In genomic region chr13:46947425-46948191, GRCh38 we compare ENCODE assay signal across 25 cellular contexts. TPM values are rescaled to one million over a fixed set of nuclear protein-coding genes. Genes with fewer than 3 reads are reported as not detected.
"Had no signal": no experiment of that assay in that cellular context is flagged by ENCODE, and none has a peak within 500 bp of the region (broad histone marks: within the 10 kb centered on the region; RNA-seq: fewer than 3 reads in every experiment).

No MANE protein-coding gene starts in this region.

- H3K4me1 ChIP-seq: left lung, prostate gland, testis, uterus had no signal

- H3K36me3 ChIP-seq: left lung, prostate gland, uterus had no signal

- H3K4me3 ChIP-seq: left lung, prostate gland, testis, uterus had no signal

- H3K27ac Mint-ChIP-seq: activated CD4-positive, alpha-beta T cell treated with anti-CD3 and anti-CD28 coated beads, Interleukin-2, amount 10 ng/mL, durations not matched to agents 7 days and 5 days; activated CD8-positive, alpha-beta T cell treated with anti-CD3 and anti-CD28 coated beads for 36 hours; activated naive CD4-positive, alpha-beta T cell treated with anti-CD3 and anti-CD28 coated beads, Interleukin-2, amount 50 U/mL, for 72 hours; activated T-helper 1 cell treated with anti-CD3 and anti-CD28 coated beads, Interleukin-12 subunit alpha, Interleukin-12 subunit beta, Interleukin-2, Interleukin-4 antibody, amounts not matched to agents 30 ng/mL and 10 ng/mL and 1 ng/mL, durations not matched to agents 14 hours and 24 hours and 36 hours; brain; immature natural killer cell; natural killer cell; stimulated activated naive B cell treated with anti-CD40 and anti-IgM and Interleukin-4, amounts not matched to agents 10 μg/mL and 1 μg/mL and 100 μg/mL, for 72 hours had no signal

- ATAC-seq: activated CD8-positive, alpha-beta T cell treated with anti-CD3 and anti-CD28 coated beads for 36 hours; activated naive CD4-positive, alpha-beta T cell treated with anti-CD3 and anti-CD28 coated beads, Interleukin-2, amount 50 U/mL, for 72 hours; left lung; natural killer cell; stimulated activated naive B cell treated with anti-CD40 and anti-IgM and Interleukin-4, amounts not matched to agents 10 μg/mL and 1 μg/mL and 100 μg/mL, for 72 hours had no signal

- H3K27me3 Mint-ChIP-seq: activated CD8-positive, alpha-beta T cell treated with anti-CD3 and anti-CD28 coated beads for 36 hours; brain; stimulated activated naive B cell treated with anti-CD40 and anti-IgM and Interleukin-4, amounts not matched to agents 10 μg/mL and 1 μg/mL and 100 μg/mL, for 72 hours had no signal

- H3K4me1 Mint-ChIP-seq: activated CD4-positive, alpha-beta T cell treated with anti-CD3 and anti-CD28 coated beads, Interleukin-2, amount 10 ng/mL, durations not matched to agents 7 days and 5 days; brain; immature natural killer cell; natural killer cell had no signal

- H3K36me3 Mint-ChIP-seq: activated naive CD4-positive, alpha-beta T cell treated with anti-CD3 and anti-CD28 coated beads, Interleukin-2, amount 50 U/mL, for 72 hours; brain; immature natural killer cell had no signal

- DNase-seq: activated CD4-positive, alpha-beta T cell treated with anti-CD3 and anti-CD28 coated beads, Interleukin-2, amount 10 ng/mL, durations not matched to agents 7 days and 5 days; activated CD4-positive, CD25-positive, alpha-beta regulatory T cell treated with anti-CD3 and anti-CD28 coated beads, Interleukin-2, amount 50 U/mL, for 72 hours; activated CD8-positive, alpha-beta T cell treated with anti-CD3 and anti-CD28 coated beads for 36 hours; aorta; immature natural killer cell; kidney glomerular epithelial cell; left lung; midbrain; natural killer cell; stimulated activated CD4-positive, alpha-beta T cell treated with anti-CD3 and anti-CD28 coated beads, Interleukin-2, amount 100 ng/mL, for 48 hours; stimulated activated CD8-positive, alpha-beta memory T cell treated with anti-CD3 and anti-CD28 coated beads, Interleukin-4, amount 100 ng/mL, for 48 hours; stimulated activated naive B cell treated with anti-CD40 and anti-IgM and Interleukin-4, amounts not matched to agents 10 μg/mL and 1 μg/mL and 100 μg/mL, for 72 hours; testis; trophoblast cell; uterus had no signal

- H3K4me3 Mint-ChIP-seq: activated CD4-positive, alpha-beta T cell treated with anti-CD3 and anti-CD28 coated beads, Interleukin-2, amount 10 ng/mL, durations not matched to agents 7 days and 5 days; activated CD8-positive, alpha-beta T cell treated with anti-CD3 and anti-CD28 coated beads for 36 hours; activated T-helper 1 cell treated with anti-CD3 and anti-CD28 coated beads, Interleukin-12 subunit alpha, Interleukin-12 subunit beta, Interleukin-2, Interleukin-4 antibody, amounts not matched to agents 30 ng/mL and 10 ng/mL and 1 ng/mL, durations not matched to agents 14 hours and 24 hours and 36 hours; brain; immature natural killer cell; natural killer cell; stimulated activated naive B cell treated with anti-CD40 and anti-IgM and Interleukin-4, amounts not matched to agents 10 μg/mL and 1 μg/mL and 100 μg/mL, for 72 hours had no signal

- H3K27me3 ChIP-seq: left lung, testis, uterus had no signal

- H3K9me3 ChIP-seq: prostate gland, testis, uterus had no signal

- H3K27ac ChIP-seq: left lung, prostate gland, testis, uterus, VCaP had no signal

RNA-seq across cellular contexts. Expression of gene HTR2A, which starts 50.8 kb away (rescaled TPM):
- total RNA-seq: activated CD4-positive, alpha-beta T cell treated with anti-CD3 and anti-CD28 coated beads, Interleukin-2, amount 10 ng/mL, durations not matched to agents 7 days and 5 days; activated CD8-positive, alpha-beta T cell treated with anti-CD3 and anti-CD28 coated beads for 36 hours; activated naive CD4-positive, alpha-beta T cell treated with anti-CD3 and anti-CD28 coated beads, Interleukin-2, amount 50 U/mL, for 72 hours; activated T-helper 1 cell treated with anti-CD3 and anti-CD28 coated beads, Interleukin-12 subunit alpha, Interleukin-12 subunit beta, Interleukin-2, Interleukin-4 antibody, amounts not matched to agents 30 ng/mL and 10 ng/mL and 1 ng/mL, durations not matched to agents 14 hours and 24 hours and 36 hours; epithelial cell of proximal tubule; fibroblast of villous mesenchyme; lung microvascular endothelial cell; natural killer cell; osteocyte; T-helper 2 cell treated with Interferon-gamma antibody and Interleukin-4, amounts not matched to agents 100 ng/mL and 5 ng/mL, for 36 hours had no signal
- polyA plus RNA-seq: immature natural killer cell had no signal
